11 cellular contexts compared by ENCODE assay signal in genomic region chr11:47587733-47588326, GRCh38. TPM values are rescaled to one million over a fixed set of nuclear protein-coding genes. Genes with fewer than 3 reads are reported as not detected.
DNase-seq lines count a peak whose midpoint lies in the region; ATAC-seq, FAIRE-seq and TF ChIP-seq lines count a peak whose summit lies in the region.
"Had no signal": no experiment of that assay in that cellular context is flagged by ENCODE, and none has a peak within 500 bp of the region (broad histone marks: within the 10 kb centered on the region; RNA-seq: fewer than 3 reads in every experiment).

No MANE protein-coding gene starts in this region.

- H3K27ac ChIP-seq in neuronal stem cell (replicated peaks; ENCODE audit: low read length) = no peak overlapping the region

- no peak overlapping the region for H2AK5ac ChIP-seq in neuronal stem cell (ENCODE audit: low read depth, low read length)

- H3K4me1 ChIP-seq in neuronal stem cell (ENCODE audit: control insufficient read depth in 2 of 2, insufficient read depth in 1 of 2, low read depth in 1 of 2, low read length in 2 of 2) = peaks cover 1 to 14% of the 10 kb centered on the region in 2 donors

- H3K4me3 ChIP-seq in NB4 (ENCODE audit: low read depth, low read length) = peak overlapping the region; percentile 88
- peak overlapping the region in 1 of 2 donors; percentile 26 for H3K4me3 ChIP-seq in neuronal stem cell (ENCODE audit: low read length in 2 of 2)

- peaks cover 4% of the 10 kb centered on the region for H3K79me1 ChIP-seq in neuronal stem cell (ENCODE audit: low read depth, low read length)

- peaks cover 0 to 3% (median 0%) of the 10 kb centered on the region in 3 experiments for H3K27me3 ChIP-seq in neuronal stem cell (ENCODE audit: control insufficient read depth in 3 of 3, insufficient read depth in 3 of 3, low read depth in 1 of 3, low read length in 3 of 3)

- no peak overlapping the region for H3K14ac ChIP-seq in neuronal stem cell (ENCODE audit: low read length)

- H3K9me3 ChIP-seq in neuronal stem cell (replicated peaks in 1 of 2; ENCODE audit: control insufficient read depth in 2 of 2, insufficient read depth in 1 of 2, low read depth in 1 of 2, low read length in 2 of 2) = no peaks in the 10 kb centered on the region

- no peak overlapping the region for H2BK12ac ChIP-seq in neuronal stem cell (ENCODE audit: low read length)

- H2BK15ac ChIP-seq in neuronal stem cell (ENCODE audit: low read length) = no peak overlapping the region

- no peak overlapping the region for H3K18ac ChIP-seq in neuronal stem cell (ENCODE audit: low read length)

- H3K23ac ChIP-seq in neuronal stem cell (ENCODE audit: low read depth, low read length, poor library complexity) = no peak overlapping the region

- H4K8ac ChIP-seq in neuronal stem cell (ENCODE audit: low read depth, low read length) = no peak overlapping the region

- no CpG with 5 or more reads among the region's 14 CpGs for WGBS in neuronal stem cell (ENCODE audit: extremely low coverage in 2 of 2, insufficient read length in 2 of 2, insufficient replicate concordance in 1 of 2), 2 donors

- H4K91ac ChIP-seq in neuronal stem cell (ENCODE audit: low read depth, low read length, poor library complexity) = no peak overlapping the region

- peak overlapping the region; percentile 42 for H2BK5ac ChIP-seq in neuronal stem cell (ENCODE audit: low read length)

- no peak overlapping the region for H2BK120ac ChIP-seq in neuronal stem cell (ENCODE audit: low read depth, low read length)

- peaks cover 14 to 25% of the 10 kb centered on the region in 2 donors for H3K36me3 ChIP-seq in neuronal stem cell (replicated peaks in 1 of 2; ENCODE audit: control insufficient read depth in 2 of 2, insufficient read depth in 2 of 2, low read length in 2 of 2)

- H2AFZ ChIP-seq in neuronal stem cell (ENCODE audit: low read length) = no peak overlapping the region

- FAIRE-seq in D721Med (lab: Jason Lieb, UNC) = no peak

- peak; percentile 66 for TF ChIP-seq POLR2A in NB4 (IDR thresholded peaks at IDR 0.05; ENCODE audit: extremely low read depth, insufficient read length)

- no peak for TF ChIP-seq CTCF in NB4 (IDR thresholded peaks at IDR 0.05; ENCODE audit: low read depth, low read length)
- no peak for TF ChIP-seq CTCF in D721Med (IDR thresholded peaks at IDR 0.05; ENCODE audit: insufficient read depth, missing control alignments)
- no peak for TF ChIP-seq CTCF in omental fat pad (IDR thresholded peaks at IDR 0.05)

- no peak overlapping the region for H3K9ac ChIP-seq in neuronal stem cell (ENCODE audit: low read depth, low read length, poor library complexity)

- DNase-seq in 8988T = peak; percentile 62
- DNase-seq in NB4 (ENCODE audit: low read depth) = peak; percentile 96
- DNase-seq in globus pallidus (ENCODE audit: low spot score) = peak; percentile 67
- DNase-seq in neuronal stem cell (ENCODE audit: low spot score) = no peak
- DNase-seq in D721Med (ENCODE audit: insufficient read length, low spot score) = no peak
- no peak for DNase-seq in omental fat pad (ENCODE audit: low spot score)
- DNase-seq: activated CD8-positive, alpha-beta memory T cell treated with anti-CD3 and anti-CD28 coated beads, Interleukin-2, amount 50 U/mL, for 4 hours; effector memory CD4-positive, alpha-beta T cell; NCI-H1105 treated with DMSO at 0.1 percent for 48 hours had no signal

- no peak overlapping the region for H3K4me2 ChIP-seq in neuronal stem cell (ENCODE audit: insufficient read depth, low read length, poor library complexity, severe bottlenecking)

- no peak overlapping the region for H3K4ac ChIP-seq in neuronal stem cell (ENCODE audit: low read length)

- ATAC-seq in HG02763 (IDR thresholded peaks at IDR 0.05; ENCODE audit: unreplicated experiment) = no peak
- no peak for ATAC-seq in GM21786 (IDR thresholded peaks at IDR 0.05; ENCODE audit: unreplicated experiment)
- ATAC-seq in omental fat pad (ENCODE audit: low FRiP score) = no peak

RNA-seq across cellular contexts. Expression of gene FAM180B, which starts 1.4 kb away (rescaled TPM):
- polyA plus RNA-seq in neuronal stem cell (2013, experiment 1 of 2) = not detected
- polyA plus RNA-seq in neuronal stem cell (2013, experiment 2 of 2) = not detected
- under 1 TPM in 1 of 4 donors, not detected in 3; 0.48 TPM for total RNA-seq in omental fat pad

RNA-seq across cellular contexts. Expression of gene C1QTNF4, which starts 6.4 kb away (rescaled TPM):
- polyA plus RNA-seq in neuronal stem cell (2013, experiment 1 of 2) = 8.5 TPM
- 8.0 TPM for polyA plus RNA-seq in neuronal stem cell (2013, experiment 2 of 2)
- total RNA-seq in omental fat pad = 1 to 10 TPM in 3 of 4 donors, under 1 TPM in 1; 0.88 to 3.6 (median 2.1) TPM

RNA-seq across cellular contexts. Expression of gene NDUFS3, which starts 9.0 kb away (rescaled TPM):
- polyA plus RNA-seq in neuronal stem cell (2013, experiment 1 of 2) = 103 TPM
- polyA plus RNA-seq in neuronal stem cell (2013, experiment 2 of 2) = 96.2 TPM
- total RNA-seq in omental fat pad = 10 to 100 TPM; 46.4 to 51.9 (median 48.6) TPM

RNA-seq across cellular contexts. Expression of gene KBTBD4, which starts 9.1 kb away (rescaled TPM):
- polyA plus RNA-seq in neuronal stem cell (2013, experiment 1 of 2) = 7.3 TPM
- polyA plus RNA-seq in neuronal stem cell (2013, experiment 2 of 2) = 6.9 TPM
- 10 to 100 TPM; 12.4 to 18.7 (median 16.7) TPM for total RNA-seq in omental fat pad

RNA-seq across cellular contexts. Expression of gene PTPMT1, which starts 22.4 kb away (rescaled TPM):
- 58.3 TPM for polyA plus RNA-seq in neuronal stem cell (2013, experiment 1 of 2)
- 60.4 TPM for polyA plus RNA-seq in neuronal stem cell (2013, experiment 2 of 2)
- total RNA-seq in omental fat pad = 100 to 1,000 TPM in 3 of 4 donors, 10 to 100 TPM in 1; 99.2 to 173 (median 112) TPM

Comparison
In these comparisons a context has a peak if more than half of its experiments do, and no peak if none do; other contexts are left out.
1. DNase-seq: peak in 8988T (single experiment), NB4 (single experiment) and globus pallidus (single experiment); none in neuronal stem cell (single experiment), D721Med (single experiment) and omental fat pad (single experiment).